Comparison of ENCODE assay signal across 8 cellular contexts in the genomic region with DNA sequence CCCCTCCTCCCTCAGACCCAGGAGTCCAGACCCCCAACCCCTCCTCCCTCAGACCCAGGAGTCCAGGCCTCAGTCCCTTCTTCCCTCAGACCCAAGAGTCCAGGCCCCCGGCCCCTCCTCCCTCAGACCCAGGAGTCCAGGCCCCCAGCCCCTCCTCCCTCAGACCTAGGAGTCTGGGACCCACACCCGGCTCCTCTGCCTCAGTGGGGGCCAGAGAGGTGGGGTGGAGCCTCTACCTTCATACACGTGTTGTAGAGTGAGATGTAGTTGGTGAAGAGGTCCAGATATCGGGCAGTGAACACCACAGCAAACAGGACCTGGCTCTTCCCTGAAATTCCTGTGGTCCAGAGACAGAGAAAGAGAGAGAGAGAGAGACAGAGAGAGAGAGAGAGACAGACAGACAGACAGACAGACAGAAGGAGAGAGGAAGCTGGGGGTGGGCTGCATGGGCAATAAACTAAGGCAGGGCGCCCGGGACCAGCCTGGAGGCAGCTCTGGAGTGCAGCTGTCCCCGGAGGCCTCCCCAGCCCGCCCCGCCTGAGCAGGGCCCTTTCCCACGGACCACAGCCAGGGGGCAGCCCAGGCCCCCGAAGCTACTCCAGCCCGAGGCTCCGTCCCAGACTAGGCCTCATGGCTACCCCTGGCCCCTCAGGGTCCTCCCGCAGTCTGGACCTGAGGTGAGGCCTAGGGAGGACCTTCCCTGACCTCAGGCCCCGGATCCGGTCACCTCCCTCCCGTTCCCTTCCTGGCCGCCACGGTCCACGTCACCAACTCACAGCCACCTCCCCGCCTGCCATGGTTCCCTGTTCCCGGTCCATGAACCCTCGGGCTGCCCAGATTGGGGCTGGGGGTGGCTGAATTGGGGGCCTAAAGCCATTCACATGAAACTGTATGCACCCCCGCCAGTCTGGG. TPM values are rescaled to one million over a fixed set of nuclear protein-coding genes. Genes with fewer than 3 reads are reported as not detected.
DNase-seq lines count a peak whose midpoint lies in the region; ATAC-seq, FAIRE-seq and TF ChIP-seq lines count a peak whose summit lies in the region.

No MANE protein-coding gene starts in this region.

- peak overlapping the region; percentile 96 for H3K4me3 ChIP-seq in ACC112 (ENCODE audit: low read depth, low read length)
- H3K4me3 ChIP-seq in HepG2 (replicated peaks in 1 of 3; ENCODE audit: insufficient read depth in 1 of 3, low read depth in 2 of 3, low read length in 3 of 3): peak overlapping the region; percentile 93 to 99 (median 99)

- H3K9me3 Mint-ChIP-seq in activated CD4-positive, alpha-beta T cell treated with anti-CD3 and anti-CD28 coated beads, Interleukin-2, amount 10 ng/mL, durations not matched to agents 7 days and 5 days: no peaks in the 10 kb centered on the region
- H3K9me3 Mint-ChIP-seq in dendritic cell treated with granulocyte-macrophage colony-stimulating factor and Interleukin-4, amounts not matched to agents 40 ng/mL and 50 ng/mL, for 4 days: no peaks in the 10 kb centered on the region

- H3K27me3 Mint-ChIP-seq in activated CD4-positive, alpha-beta T cell treated with anti-CD3 and anti-CD28 coated beads, Interleukin-2, amount 10 ng/mL, durations not matched to agents 7 days and 5 days: peaks cover 30% of the 10 kb centered on the region
- peaks cover 40% of the 10 kb centered on the region for H3K27me3 Mint-ChIP-seq in dendritic cell treated with granulocyte-macrophage colony-stimulating factor and Interleukin-4, amounts not matched to agents 40 ng/mL and 50 ng/mL, for 4 days

- BruUV-seq in HepG2 (replicated peaks; lab: Mats Ljungman, UMichigan): no TSS peak

- H3K4me2 ChIP-seq in HepG2 (ENCODE audit: low read depth, low read length): peak overlapping the region; percentile 84

- no peak for FAIRE-seq in HepG2 (lab: Jason Lieb, UNC)

- peaks cover 28% of the 10 kb centered on the region for H3K4me1 Mint-ChIP-seq in activated CD4-positive, alpha-beta T cell treated with anti-CD3 and anti-CD28 coated beads, Interleukin-2, amount 10 ng/mL, durations not matched to agents 7 days and 5 days
- peaks cover 39% of the 10 kb centered on the region for H3K4me1 Mint-ChIP-seq in dendritic cell treated with granulocyte-macrophage colony-stimulating factor and Interleukin-4, amounts not matched to agents 40 ng/mL and 50 ng/mL, for 4 days (ENCODE audit: low read depth)

- peak overlapping the region; percentile 68 for H3K27ac ChIP-seq in ACC112 (ENCODE audit: low read depth, low read length)
- H3K27ac ChIP-seq in HepG2 (ENCODE audit: extremely low read length, insufficient read depth, low read length): peak overlapping the region; percentile 83

- peak; percentile 77 for TF ChIP-seq CTCF in HepG2 (CRISPR knock-in tag; IDR thresholded peaks at IDR 0.05)

- peaks cover 27% of the 10 kb centered on the region for H3K79me2 ChIP-seq in ACC112 (ENCODE audit: control insufficient read depth, insufficient read depth, low read length, unreplicated experiment)
- H3K79me2 ChIP-seq in HepG2 (ENCODE audit: insufficient read depth, low read length): peaks cover 16% of the 10 kb centered on the region

- intact Hi-C loops in dendritic cell treated with granulocyte-macrophage colony-stimulating factor and Interleukin-4, amounts not matched to agents 40 ng/mL and 50 ng/mL, for 4 days (cut with micrococcal nuclease): loop anchor here (2.0 to 5.0 kb wide), 3 partner anchors 26 to 68 kb away; a partner anchor contains a TSS
- intact Hi-C loops in HepG2 (cut with micrococcal nuclease; ENCODE audit: unreplicated experiment): loop anchor here (5.0 kb wide), 2 partner anchors 38 to 68 kb away; a partner anchor contains a TSS

- in situ Hi-C loops in HepG2 (cut with HindIII; ENCODE audit: extremely low pct_ligation_motif_present, low pct_unique_long_range_greater_than_20kb): loop anchor here (5.0 kb wide), 2 partner anchors 38 to 73 kb away; no protein-coding TSS in a partner anchor

- DNase-seq in MV-4-11 (lab: John Stamatoyannopoulos, UW) (peak; percentile 58), HepG2 (ENCODE audit: low spot score) (peak; percentile 44)
- DNase-seq in activated CD4-positive, alpha-beta T cell treated with anti-CD3 and anti-CD28 coated beads, Interleukin-2, amount 10 ng/mL, durations not matched to agents 7 days and 5 days: peak; percentile 68
- peak; percentile 46 to 51 for DNase-seq in stimulated activated CD4-positive, alpha-beta T cell treated with anti-CD3 and anti-CD28 coated beads, Interleukin-4, amount 100 ng/mL, for 48 hours (ENCODE audit: low read depth in 2 of 2)

- H3K4me1 ChIP-seq in ACC112 (ENCODE audit: control insufficient read depth, insufficient read depth, low read length, unreplicated experiment): peaks cover 3% of the 10 kb centered on the region
- peaks cover 63% of the 10 kb centered on the region for H3K4me1 ChIP-seq in HepG2 (ENCODE audit: insufficient read depth, low read length)

- peak overlapping the region; percentile 90 for H3K4me3 Mint-ChIP-seq in activated CD4-positive, alpha-beta T cell treated with anti-CD3 and anti-CD28 coated beads, Interleukin-2, amount 10 ng/mL, durations not matched to agents 7 days and 5 days
- H3K4me3 Mint-ChIP-seq in dendritic cell treated with granulocyte-macrophage colony-stimulating factor and Interleukin-4, amounts not matched to agents 40 ng/mL and 50 ng/mL, for 4 days: peak overlapping the region; percentile 89

- CTCF ChIA-PET in activated CD4-positive, alpha-beta T cell treated with anti-CD3 and anti-CD28 coated beads, Interleukin-2, amount 10 ng/mL, durations not matched to agents 7 days and 5 days (lab: Charles Lee): interaction anchor here (0.5 to 2.3 kb wide), 21 partner anchors 9 to 481 kb away, joined by 3 to 25 read pairs (median 5); a partner anchor contains a TSS
- CTCF ChIA-PET in HepG2 (lab: Yijun Ruan, JAX; ENCODE audit: low intra/inter-chr PET ratio, low total read pairs): interaction anchor here (1.4 kb wide), 1 partner anchor 70 kb away, joined by 9 read pairs; no protein-coding TSS in a partner anchor

- under 1% methylated on average over 17 of the region's 24 CpGs for WGBS in HepG2 (ENCODE audit: low lambda C conversion rate)

- H3K9ac ChIP-seq in HepG2 (ENCODE audit: insufficient read depth, low read depth, low read length): peak overlapping the region; percentile 99

- peak; percentile 39 for ATAC-seq in GM18502 (IDR thresholded peaks at IDR 0.05; ENCODE audit: poor library complexity, unreplicated experiment)
- peak; percentile 67 for ATAC-seq in HepG2
- no peak for ATAC-seq in GM21576 (IDR thresholded peaks at IDR 0.05; ENCODE audit: unreplicated experiment)

- no peak overlapping the region for H2AFZ ChIP-seq in ACC112 (ENCODE audit: low read length, unreplicated experiment)
- no peak overlapping the region for H2AFZ ChIP-seq in HepG2 (ENCODE audit: low read length)

- POLR2A ChIA-PET in activated CD4-positive, alpha-beta T cell treated with anti-CD3 and anti-CD28 coated beads, Interleukin-2, amount 10 ng/mL, durations not matched to agents 7 days and 5 days (lab: Charles Lee): interaction anchor here (0.7 kb wide), 1 partner anchor 179 kb away, joined by 3 read pairs; no protein-coding TSS in a partner anchor
- POLR2A ChIA-PET in HepG2 (lab: Yijun Ruan, JAX): interaction anchor here (1.0 to 3.0 kb wide), 10 partner anchors 10 to 218 kb away, joined by 3 to 44 read pairs (median 7); a partner anchor contains a TSS

- H3K36me3 ChIP-seq in ACC112 (ENCODE audit: insufficient read depth, low read length): peaks cover 11% of the 10 kb centered on the region
- H3K36me3 ChIP-seq in HepG2 (replicated peaks in 1 of 2; ENCODE audit: control insufficient read depth in 1 of 2, insufficient read depth in 2 of 2, low read length in 2 of 2): peaks cover 8 to 34% of the 10 kb centered on the region in 2 experiments

- TF ChIP-seq EP300 in HepG2 (IDR thresholded peaks at IDR 0.05; ENCODE audit: low read depth in 2 of 2, low read length in 2 of 2) (no peak), HepG2 (CRISPR knock-in tag; IDR thresholded peaks at IDR 0.05; ENCODE audit: borderline replicate concordance) (no peak)

- H3K27ac Mint-ChIP-seq in activated CD4-positive, alpha-beta T cell treated with anti-CD3 and anti-CD28 coated beads, Interleukin-2, amount 10 ng/mL, durations not matched to agents 7 days and 5 days: peak overlapping the region; percentile 96
- H3K27ac Mint-ChIP-seq in dendritic cell treated with granulocyte-macrophage colony-stimulating factor and Interleukin-4, amounts not matched to agents 40 ng/mL and 50 ng/mL, for 4 days: peak overlapping the region; percentile 96

- peaks cover 4% of the 10 kb centered on the region; the same call in 1 of the 2 replicates for H4K20me1 ChIP-seq in HepG2 (ENCODE audit: insufficient read depth, low read length)

- peak; percentile 52 to 53; a peak in 3 of 4 replicates for TF ChIP-seq POLR2A in HepG2 (IDR thresholded peaks at IDR 0.05; ENCODE audit: insufficient read depth in 1 of 2, low read depth in 2 of 2, low read length in 2 of 2)

- peaks cover 19% of the 10 kb centered on the region for H3K36me3 Mint-ChIP-seq in activated CD4-positive, alpha-beta T cell treated with anti-CD3 and anti-CD28 coated beads, Interleukin-2, amount 10 ng/mL, durations not matched to agents 7 days and 5 days (ENCODE audit: low read depth)
- peaks cover 57% of the 10 kb centered on the region for H3K36me3 Mint-ChIP-seq in dendritic cell treated with granulocyte-macrophage colony-stimulating factor and Interleukin-4, amounts not matched to agents 40 ng/mL and 50 ng/mL, for 4 days (ENCODE audit: low read depth)

- H3K9me3 ChIP-seq in HepG2 (ENCODE audit: low read length): no peaks in the 10 kb centered on the region

- peak; percentile 57 for TF ChIP-seq RAD21 in HepG2 (CRISPR knock-in tag; IDR thresholded peaks at IDR 0.05)

- H3K27me3 ChIP-seq in ACC112 (ENCODE audit: insufficient read depth, low read length) (0 out of 2 replicates have a peak, but pooled peaks cover 2% of the 10 kb centered on the region), HepG2 (ENCODE audit: control insufficient read depth in 1 of 2, insufficient read depth in 2 of 2, low read length in 2 of 2) (peaks cover 10 to 28% of the 10 kb centered on the region in 2 experiments; a peak in 4 of 5 replicates)

RNA-seq across cellular contexts. Expression of a gene that starts 0.9 kb away (rescaled TPM):
- total RNA-seq in activated CD4-positive, alpha-beta T cell treated with anti-CD3 and anti-CD28 coated beads, Interleukin-2, amount 10 ng/mL, durations not matched to agents 7 days and 5 days: 10 to 100 TPM; 69.6 to 81.6 TPM
- total RNA-seq in HepG2 (2016; rRNA removed; fragmentation: Illumina TruSeq; extraction: Trizol): 70.8 and 134 TPM in 2 replicates
- 55.9 and 57.5 TPM in 2 replicates for total RNA-seq in HepG2 (2016; cell fraction: cytosol; rRNA removed; fragmentation: Illumina TruSeq; extraction: Trizol; ENCODE audit: low read depth)
- total RNA-seq in HepG2 (2016; cell fraction: insoluble cytoplasmic fraction; rRNA removed; fragmentation: Illumina TruSeq; extraction: Trizol): 61.8 and 132 TPM in 2 replicates
- 111 and 112 TPM in 2 replicates for total RNA-seq in HepG2 (2016; cell fraction: membrane; rRNA removed; fragmentation: Illumina TruSeq; extraction: Trizol)
- total RNA-seq in HepG2 (2016; cell fraction: nucleus; rRNA removed; fragmentation: Illumina TruSeq; extraction: Trizol): 125 and 150 TPM in 2 replicates
- polyA plus RNA-seq in HepG2 (2011; rRNA removed): 185 and 212 TPM in 2 replicates
- 168 and 179 TPM in 2 replicates for polyA plus RNA-seq in HepG2 (2011; cell fraction: cytosol; rRNA removed)
- 94.7 and 95.7 TPM in 2 replicates for polyA plus RNA-seq in HepG2 (2011; cell fraction: nucleus; rRNA removed)
- polyA plus RNA-seq in HepG2 (2012): 187 and 197 TPM in 2 replicates
- polyA plus RNA-seq in HepG2 (2016; cell fraction: cytosol; fragmentation: Illumina TruSeq; extraction: Trizol; ENCODE audit: low read depth): 130 and 136 TPM in 2 replicates
- polyA plus RNA-seq in HepG2 (2016; cell fraction: insoluble cytoplasmic fraction; fragmentation: Illumina TruSeq; extraction: Trizol; ENCODE audit: low read depth): 151 and 179 TPM in 2 replicates
- polyA plus RNA-seq in HepG2 (2016; cell fraction: membrane; fragmentation: Illumina TruSeq; extraction: Trizol; ENCODE audit: low read depth): 209 and 221 TPM in 2 replicates
- 421 and 451 TPM in 2 replicates for polyA plus RNA-seq in HepG2 (2016; cell fraction: nucleus; fragmentation: Illumina TruSeq; extraction: Trizol; ENCODE audit: insufficient read depth, low read depth)
- polyA minus RNA-seq in HepG2 (2011; rRNA and poly(A)+ RNA removed; ENCODE audit: low replicate concordance): 143 and 261 TPM in 2 replicates
- polyA minus RNA-seq in HepG2 (2011; cell fraction: cytosol; rRNA and poly(A)+ RNA removed): 129 and 135 TPM in 2 replicates
- polyA minus RNA-seq in HepG2 (2011; cell fraction: nucleus; rRNA and poly(A)+ RNA removed): 29.5 and 36.8 TPM in 2 replicates

RNA-seq across cellular contexts. Expression of a gene that starts 3.0 kb away (rescaled TPM):
- under 1 TPM; 0.04 to 0.20 TPM for total RNA-seq in activated CD4-positive, alpha-beta T cell treated with anti-CD3 and anti-CD28 coated beads, Interleukin-2, amount 10 ng/mL, durations not matched to agents 7 days and 5 days
- total RNA-seq in HepG2 (2016; rRNA removed; fragmentation: Illumina TruSeq; extraction: Trizol): 0.02 TPM in 1 of 2 replicates, not detected in the other
- under 0.01 TPM in 1 of 2 replicates, not detected in the other for total RNA-seq in HepG2 (2016; cell fraction: cytosol; rRNA removed; fragmentation: Illumina TruSeq; extraction: Trizol; ENCODE audit: low read depth)
- total RNA-seq in HepG2 (2016; cell fraction: insoluble cytoplasmic fraction; rRNA removed; fragmentation: Illumina TruSeq; extraction: Trizol): 0.04 TPM in 1 of 2 replicates, not detected in the other
- 0.03 and 0.06 TPM in 2 replicates for total RNA-seq in HepG2 (2016; cell fraction: membrane; rRNA removed; fragmentation: Illumina TruSeq; extraction: Trizol)
- total RNA-seq in HepG2 (2016; cell fraction: nucleus; rRNA removed; fragmentation: Illumina TruSeq; extraction: Trizol): 0.09 and 0.22 TPM in 2 replicates
- polyA plus RNA-seq in HepG2 (2011; rRNA removed): 0.08 and 0.13 TPM in 2 replicates
- 0.05 and 0.06 TPM in 2 replicates for polyA plus RNA-seq in HepG2 (2011; cell fraction: cytosol; rRNA removed)
- 0.43 and 0.61 TPM in 2 replicates for polyA plus RNA-seq in HepG2 (2011; cell fraction: nucleus; rRNA removed)
- polyA plus RNA-seq in HepG2 (2012): 0.29 and 0.34 TPM in 2 replicates
- polyA plus RNA-seq in HepG2 (2016; cell fraction: cytosol; fragmentation: Illumina TruSeq; extraction: Trizol; ENCODE audit: low read depth): 0.03 TPM in 2 replicates
- 0.05 and 0.13 TPM in 2 replicates for polyA plus RNA-seq in HepG2 (2016; cell fraction: insoluble cytoplasmic fraction; fragmentation: Illumina TruSeq; extraction: Trizol; ENCODE audit: low read depth)
- polyA plus RNA-seq in HepG2 (2016; cell fraction: membrane; fragmentation: Illumina TruSeq; extraction: Trizol; ENCODE audit: low read depth): 0.07 TPM in 1 of 2 replicates, not detected in the other
- 0.31 TPM in 2 replicates for polyA plus RNA-seq in HepG2 (2016; cell fraction: nucleus; fragmentation: Illumina TruSeq; extraction: Trizol; ENCODE audit: insufficient read depth, low read depth)
- 0.40 and 0.44 TPM in 2 replicates for polyA minus RNA-seq in HepG2 (2011; rRNA and poly(A)+ RNA removed; ENCODE audit: low replicate concordance)
- polyA minus RNA-seq in HepG2 (2011; cell fraction: cytosol; rRNA and poly(A)+ RNA removed): 0.10 and 0.26 TPM in 2 replicates
- polyA minus RNA-seq in HepG2 (2011; cell fraction: nucleus; rRNA and poly(A)+ RNA removed): 0.12 and 0.13 TPM in 2 replicates

RNA-seq across cellular contexts. Expression of a gene that starts 26.3 kb away (rescaled TPM):
- total RNA-seq in activated CD4-positive, alpha-beta T cell treated with anti-CD3 and anti-CD28 coated beads, Interleukin-2, amount 10 ng/mL, durations not matched to agents 7 days and 5 days: not detected
- not detected in 2 replicates for total RNA-seq in HepG2 (2016; rRNA removed; fragmentation: Illumina TruSeq; extraction: Trizol)
- not detected in 2 replicates for total RNA-seq in HepG2 (2016; cell fraction: cytosol; rRNA removed; fragmentation: Illumina TruSeq; extraction: Trizol; ENCODE audit: low read depth)
- not detected in 2 replicates for total RNA-seq in HepG2 (2016; cell fraction: insoluble cytoplasmic fraction; rRNA removed; fragmentation: Illumina TruSeq; extraction: Trizol)
- not detected in 2 replicates for total RNA-seq in HepG2 (2016; cell fraction: membrane; rRNA removed; fragmentation: Illumina TruSeq; extraction: Trizol)
- not detected in 2 replicates for total RNA-seq in HepG2 (2016; cell fraction: nucleus; rRNA removed; fragmentation: Illumina TruSeq; extraction: Trizol)
- not detected in 2 replicates for polyA plus RNA-seq in HepG2 (2011; rRNA removed)
- polyA plus RNA-seq in HepG2 (2011; cell fraction: cytosol; rRNA removed): not detected in 2 replicates
- not detected in 2 replicates for polyA plus RNA-seq in HepG2 (2011; cell fraction: nucleus; rRNA removed)
- polyA plus RNA-seq in HepG2 (2012): not detected in 2 replicates
- not detected in 2 replicates for polyA plus RNA-seq in HepG2 (2016; cell fraction: cytosol; fragmentation: Illumina TruSeq; extraction: Trizol; ENCODE audit: low read depth)
- polyA plus RNA-seq in HepG2 (2016; cell fraction: insoluble cytoplasmic fraction; fragmentation: Illumina TruSeq; extraction: Trizol; ENCODE audit: low read depth): not detected in 2 replicates
- polyA plus RNA-seq in HepG2 (2016; cell fraction: membrane; fragmentation: Illumina TruSeq; extraction: Trizol; ENCODE audit: low read depth): not detected in 2 replicates
- polyA plus RNA-seq in HepG2 (2016; cell fraction: nucleus; fragmentation: Illumina TruSeq; extraction: Trizol; ENCODE audit: insufficient read depth, low read depth): not detected in 2 replicates
- polyA minus RNA-seq in HepG2 (2011; rRNA and poly(A)+ RNA removed; ENCODE audit: low replicate concordance): 1.4 TPM in 1 of 2 replicates, not detected in the other
- not detected in 2 replicates for polyA minus RNA-seq in HepG2 (2011; cell fraction: cytosol; rRNA and poly(A)+ RNA removed)
- polyA minus RNA-seq in HepG2 (2011; cell fraction: nucleus; rRNA and poly(A)+ RNA removed): not detected in 2 replicates

RNA-seq across cellular contexts. Expression of a gene that starts 26.7 kb away (rescaled TPM):
- total RNA-seq in activated CD4-positive, alpha-beta T cell treated with anti-CD3 and anti-CD28 coated beads, Interleukin-2, amount 10 ng/mL, durations not matched to agents 7 days and 5 days: 10 to 100 TPM; 19.0 to 21.7 TPM
- 4.7 and 7.7 TPM in 2 replicates for total RNA-seq in HepG2 (2016; rRNA removed; fragmentation: Illumina TruSeq; extraction: Trizol)
- total RNA-seq in HepG2 (2016; cell fraction: cytosol; rRNA removed; fragmentation: Illumina TruSeq; extraction: Trizol; ENCODE audit: low read depth): 6.3 and 6.6 TPM in 2 replicates
- 5.2 and 7.2 TPM in 2 replicates for total RNA-seq in HepG2 (2016; cell fraction: insoluble cytoplasmic fraction; rRNA removed; fragmentation: Illumina TruSeq; extraction: Trizol)
- 8.4 and 8.9 TPM in 2 replicates for total RNA-seq in HepG2 (2016; cell fraction: membrane; rRNA removed; fragmentation: Illumina TruSeq; extraction: Trizol)
- total RNA-seq in HepG2 (2016; cell fraction: nucleus; rRNA removed; fragmentation: Illumina TruSeq; extraction: Trizol): 12.3 and 12.5 TPM in 2 replicates
- polyA plus RNA-seq in HepG2 (2011; rRNA removed): 10.8 and 11.3 TPM in 2 replicates
- polyA plus RNA-seq in HepG2 (2011; cell fraction: cytosol; rRNA removed): 4.8 and 6.8 TPM in 2 replicates
- 44.7 and 61.9 TPM in 2 replicates for polyA plus RNA-seq in HepG2 (2011; cell fraction: nucleus; rRNA removed)
- polyA plus RNA-seq in HepG2 (2012): 6.3 and 8.2 TPM in 2 replicates
- polyA plus RNA-seq in HepG2 (2016; cell fraction: cytosol; fragmentation: Illumina TruSeq; extraction: Trizol; ENCODE audit: low read depth): 5.4 and 9.0 TPM in 2 replicates
- 7.0 and 9.4 TPM in 2 replicates for polyA plus RNA-seq in HepG2 (2016; cell fraction: insoluble cytoplasmic fraction; fragmentation: Illumina TruSeq; extraction: Trizol; ENCODE audit: low read depth)
- polyA plus RNA-seq in HepG2 (2016; cell fraction: membrane; fragmentation: Illumina TruSeq; extraction: Trizol; ENCODE audit: low read depth): 8.9 and 11.6 TPM in 2 replicates
- 30.1 and 34.3 TPM in 2 replicates for polyA plus RNA-seq in HepG2 (2016; cell fraction: nucleus; fragmentation: Illumina TruSeq; extraction: Trizol; ENCODE audit: insufficient read depth, low read depth)
- polyA minus RNA-seq in HepG2 (2011; rRNA and poly(A)+ RNA removed; ENCODE audit: low replicate concordance): 13.7 and 18.8 TPM in 2 replicates
- 10.2 and 11.4 TPM in 2 replicates for polyA minus RNA-seq in HepG2 (2011; cell fraction: cytosol; rRNA and poly(A)+ RNA removed)
- polyA minus RNA-seq in HepG2 (2011; cell fraction: nucleus; rRNA and poly(A)+ RNA removed): 10.4 and 12.7 TPM in 2 replicates

RNA-seq across cellular contexts. Expression of a gene that starts 55.3 kb away (rescaled TPM):
- total RNA-seq in activated CD4-positive, alpha-beta T cell treated with anti-CD3 and anti-CD28 coated beads, Interleukin-2, amount 10 ng/mL, durations not matched to agents 7 days and 5 days: 10 to 100 TPM; 31.0 to 35.2 TPM
- total RNA-seq in HepG2 (2016; rRNA removed; fragmentation: Illumina TruSeq; extraction: Trizol): 46.6 and 52.3 TPM in 2 replicates
- total RNA-seq in HepG2 (2016; cell fraction: cytosol; rRNA removed; fragmentation: Illumina TruSeq; extraction: Trizol; ENCODE audit: low read depth): 5.2 and 5.4 TPM in 2 replicates
- total RNA-seq in HepG2 (2016; cell fraction: insoluble cytoplasmic fraction; rRNA removed; fragmentation: Illumina TruSeq; extraction: Trizol): 41.4 and 47.5 TPM in 2 replicates
- 11.1 and 15.5 TPM in 2 replicates for total RNA-seq in HepG2 (2016; cell fraction: membrane; rRNA removed; fragmentation: Illumina TruSeq; extraction: Trizol)
- 19.7 and 21.0 TPM in 2 replicates for total RNA-seq in HepG2 (2016; cell fraction: nucleus; rRNA removed; fragmentation: Illumina TruSeq; extraction: Trizol)
- 10.8 and 13.4 TPM in 2 replicates for polyA plus RNA-seq in HepG2 (2011; rRNA removed)
- 10.4 and 13.0 TPM in 2 replicates for polyA plus RNA-seq in HepG2 (2011; cell fraction: cytosol; rRNA removed)
- 13.4 and 14.2 TPM in 2 replicates for polyA plus RNA-seq in HepG2 (2011; cell fraction: nucleus; rRNA removed)
- 13.3 and 14.3 TPM in 2 replicates for polyA plus RNA-seq in HepG2 (2012)
- 4.1 and 4.4 TPM in 2 replicates for polyA plus RNA-seq in HepG2 (2016; cell fraction: cytosol; fragmentation: Illumina TruSeq; extraction: Trizol; ENCODE audit: low read depth)
- 36.7 and 46.2 TPM in 2 replicates for polyA plus RNA-seq in HepG2 (2016; cell fraction: insoluble cytoplasmic fraction; fragmentation: Illumina TruSeq; extraction: Trizol; ENCODE audit: low read depth)
- 5.9 and 7.9 TPM in 2 replicates for polyA plus RNA-seq in HepG2 (2016; cell fraction: membrane; fragmentation: Illumina TruSeq; extraction: Trizol; ENCODE audit: low read depth)
- 23.1 and 26.5 TPM in 2 replicates for polyA plus RNA-seq in HepG2 (2016; cell fraction: nucleus; fragmentation: Illumina TruSeq; extraction: Trizol; ENCODE audit: insufficient read depth, low read depth)
- polyA minus RNA-seq in HepG2 (2011; rRNA and poly(A)+ RNA removed; ENCODE audit: low replicate concordance): 25.6 and 30.2 TPM in 2 replicates
- polyA minus RNA-seq in HepG2 (2011; cell fraction: cytosol; rRNA and poly(A)+ RNA removed): 12.1 and 17.9 TPM in 2 replicates
- 13.7 and 20.3 TPM in 2 replicates for polyA minus RNA-seq in HepG2 (2011; cell fraction: nucleus; rRNA and poly(A)+ RNA removed)
